In the genomic region with DNA sequence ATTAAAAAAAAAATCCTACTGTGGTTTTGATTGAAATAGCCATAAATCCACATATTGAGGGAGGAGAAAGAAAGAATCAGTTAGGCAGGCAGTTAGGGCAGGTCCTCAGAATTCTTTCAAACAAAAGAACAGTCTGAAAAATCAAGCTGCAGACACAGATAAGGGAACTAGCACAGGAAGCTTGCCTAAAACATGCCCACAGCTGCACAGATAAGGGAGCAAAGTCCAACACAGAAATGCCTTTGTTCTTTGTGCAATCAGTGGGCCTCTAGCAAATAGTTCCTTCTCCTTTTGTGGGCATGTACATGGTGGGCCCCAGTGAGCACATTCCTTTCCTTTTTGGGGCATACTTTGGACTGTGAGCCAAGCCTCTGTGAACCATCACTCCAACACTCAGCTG, we compare ENCODE assay signal across 22 cellular contexts. TPM values are rescaled to one million over a fixed set of nuclear protein-coding genes. Genes with fewer than 3 reads are reported as not detected.
A peak's percentile ranks its signal among the peaks of the same experiment; 100 is the strongest.
DNase-seq lines count a peak whose midpoint lies in the region; ATAC-seq and TF ChIP-seq lines count a peak whose summit lies in the region.
"Had no signal": no experiment of that assay in that cellular context is flagged by ENCODE, and none has a peak within 500 bp of the region (broad histone marks: within the 10 kb centered on the region; RNA-seq: fewer than 3 reads in every experiment).

No MANE protein-coding gene starts in this region.

- peak; percentile 3 for DNase-seq in activated CD8-positive, alpha-beta T cell treated with anti-CD3 and anti-CD28 coated beads for 36 hours
- no peak for DNase-seq in activated CD8-positive, alpha-beta T cell treated with anti-CD3 and anti-CD28 coated beads, Interleukin-2, amount 10 ng/mL, durations not matched to agents 7 days and 5 days
- DNase-seq in LHCN-M2 (ENCODE audit: low read depth): peak; percentile 9
- DNase-seq in dermis blood vessel endothelial cell: peak; percentile 19
- DNase-seq in stimulated activated naive CD4-positive, alpha-beta T cell treated with Interleukin-2 at 50 U/mL for 16 hours (lab: John Stamatoyannopoulos, UW): no peak
- DNase-seq in adrenal gland: no peak
- DNase-seq in CD8-positive, alpha-beta T cell: no peak
- DNase-seq: activated CD4-positive, alpha-beta T cell treated with anti-CD3 and anti-CD28 coated beads, Interleukin-2, amount 10 ng/mL, durations not matched to agents 7 days and 5 days; activated CD8-positive, alpha-beta memory T cell treated with anti-CD3 and anti-CD28 coated beads, Interleukin-2, amount 50 U/mL, for 4 hours; DND-41; H9; hypothalamus; mammary epithelial cell; NCI-H1417; NCI-H510A treated with DMSO at 0.1 percent for 48 hours; occipital lobe; SW 1271; uterus had no signal

- POLR2A ChIA-PET in activated CD8-positive, alpha-beta T cell treated with anti-CD3 and anti-CD28 coated beads for 36 hours (lab: Charles Lee): no interaction called here
- POLR2A ChIA-PET in activated CD8-positive, alpha-beta T cell treated with anti-CD3 and anti-CD28 coated beads, Interleukin-2, amount 10 ng/mL, durations not matched to agents 7 days and 5 days (lab: Charles Lee): no interaction called here
- POLR2A ChIA-PET in CD8-positive, alpha-beta T cell (lab: Charles Lee): interaction anchor here (0.6 kb wide), 1 partner anchor 33 kb away, joined by 3 read pairs; no protein-coding TSS in a partner anchor

- peak overlapping the region in 4 of 5 donors; percentile 8 to 53 (median 24) for H3K4me3 ChIP-seq in subcutaneous abdominal adipose tissue (ENCODE audit: low read depth in 1 of 5, low read length in 5 of 5)
- H3K4me3 ChIP-seq in adrenal gland: no peak overlapping the region
- H3K4me3 ChIP-seq in CD8-positive, alpha-beta T cell (ENCODE audit: low read depth, low read length): no peak overlapping the region
- H3K4me3 ChIP-seq: right atrium auricular region, uterus had no signal

- intact Hi-C loops in activated CD8-positive, alpha-beta T cell treated with anti-CD3 and anti-CD28 coated beads for 36 hours (cut with micrococcal nuclease): no loop called here
- intact Hi-C loops in adrenal gland (cut with DNase I): no loop called here
- intact Hi-C loops in CD8-positive, alpha-beta T cell (cut with DNase I, micrococcal nuclease): no loop called here

- no peak overlapping the region for H3K4me3 Mint-ChIP-seq in activated CD8-positive, alpha-beta T cell treated with anti-CD3 and anti-CD28 coated beads for 36 hours
- no peak overlapping the region for H3K4me3 Mint-ChIP-seq in activated CD8-positive, alpha-beta T cell treated with anti-CD3 and anti-CD28 coated beads, Interleukin-2, amount 10 ng/mL, durations not matched to agents 7 days and 5 days
- H3K4me3 Mint-ChIP-seq in CD8-positive, alpha-beta T cell: no peak overlapping the region
- H3K4me3 Mint-ChIP-seq: activated CD4-positive, alpha-beta T cell treated with anti-CD3 and anti-CD28 coated beads, Interleukin-2, amount 10 ng/mL, durations not matched to agents 7 days and 5 days; CD14-positive monocyte; H9 had no signal

- peaks cover 14 to 37% (median 29%) of the 10 kb centered on the region in 5 donors for H3K9me3 ChIP-seq in subcutaneous abdominal adipose tissue (ENCODE audit: control insufficient read depth in 5 of 5, low read length in 5 of 5)
- peaks cover 0 to 7% (median 0%) of the 10 kb centered on the region in 3 donors for H3K9me3 ChIP-seq in adrenal gland (replicated peaks in 1 of 3)
- peaks cover 17% of the 10 kb centered on the region for H3K9me3 ChIP-seq in CD8-positive, alpha-beta T cell (ENCODE audit: low read length)

- no peak for TF ChIP-seq CTCF in activated CD8-positive, alpha-beta T cell treated with anti-CD3 and anti-CD28 coated beads for 36 hours (IDR thresholded peaks at IDR 0.05)
- no peak for TF ChIP-seq CTCF in adrenal gland (IDR thresholded peaks at IDR 0.05)
- no peak for TF ChIP-seq CTCF in CD8-positive, alpha-beta T cell (IDR thresholded peaks at IDR 0.05)

- no peak overlapping the region for H3K27ac ChIP-seq in subcutaneous abdominal adipose tissue (ENCODE audit: low read depth, low read length)
- H3K27ac ChIP-seq in adrenal gland: no peak overlapping the region
- no peak overlapping the region for H3K27ac ChIP-seq in CD8-positive, alpha-beta T cell (ENCODE audit: low read depth, low read length)
- H3K27ac ChIP-seq: right atrium auricular region, uterus had no signal

- no peak for ATAC-seq in activated CD8-positive, alpha-beta T cell treated with anti-CD3 and anti-CD28 coated beads for 36 hours
- no peak for ATAC-seq in activated CD8-positive, alpha-beta T cell treated with anti-CD3 and anti-CD28 coated beads, Interleukin-2, amount 10 ng/mL, durations not matched to agents 7 days and 5 days
- ATAC-seq in CD8-positive, alpha-beta T cell: no peak

- H3K4me1 Mint-ChIP-seq in activated CD8-positive, alpha-beta T cell treated with anti-CD3 and anti-CD28 coated beads for 36 hours (ENCODE audit: low read depth): peaks cover 7% of the 10 kb centered on the region
- peaks cover 2% of the 10 kb centered on the region for H3K4me1 Mint-ChIP-seq in activated CD8-positive, alpha-beta T cell treated with anti-CD3 and anti-CD28 coated beads, Interleukin-2, amount 10 ng/mL, durations not matched to agents 7 days and 5 days (ENCODE audit: low read depth)
- H3K4me1 Mint-ChIP-seq in CD8-positive, alpha-beta T cell (ENCODE audit: low read depth): peaks cover 2% of the 10 kb centered on the region
- H3K4me1 Mint-ChIP-seq: CD14-positive monocyte, H9 had no signal

- no peaks in the 10 kb centered on the region for H3K36me3 Mint-ChIP-seq in activated CD8-positive, alpha-beta T cell treated with anti-CD3 and anti-CD28 coated beads for 36 hours (ENCODE audit: low read depth)
- no peaks in the 10 kb centered on the region for H3K36me3 Mint-ChIP-seq in activated CD8-positive, alpha-beta T cell treated with anti-CD3 and anti-CD28 coated beads, Interleukin-2, amount 10 ng/mL, durations not matched to agents 7 days and 5 days (ENCODE audit: low read depth)
- peaks cover 5% of the 10 kb centered on the region for H3K36me3 Mint-ChIP-seq in CD8-positive, alpha-beta T cell
- H3K36me3 Mint-ChIP-seq: CD14-positive monocyte had no signal

- H3K27me3 ChIP-seq in subcutaneous abdominal adipose tissue (ENCODE audit: control insufficient read depth in 5 of 5, insufficient read depth in 4 of 5, low read length in 5 of 5) (no peaks in the 10 kb centered on the region), adrenal gland (no peaks in the 10 kb centered on the region)
- H3K27me3 ChIP-seq in CD8-positive, alpha-beta T cell (ENCODE audit: insufficient read depth, low read length): no peaks in the 10 kb centered on the region
- H3K27me3 ChIP-seq: right atrium auricular region, uterus had no signal

- CTCF ChIA-PET in activated CD8-positive, alpha-beta T cell treated with anti-CD3 and anti-CD28 coated beads for 36 hours (lab: Charles Lee): no interaction called here
- CTCF ChIA-PET in activated CD8-positive, alpha-beta T cell treated with anti-CD3 and anti-CD28 coated beads, Interleukin-2, amount 10 ng/mL, durations not matched to agents 7 days and 5 days (lab: Charles Lee): no interaction called here
- CTCF ChIA-PET in CD8-positive, alpha-beta T cell (lab: Charles Lee): interaction anchor here (0.6 kb wide), 1 partner anchor 33 kb away, joined by 3 read pairs; no protein-coding TSS in a partner anchor

- H3K36me3 ChIP-seq in subcutaneous abdominal adipose tissue (ENCODE audit: control insufficient read depth in 5 of 5, insufficient read depth in 5 of 5, low read length in 5 of 5) (no peaks in the 10 kb centered on the region), adrenal gland (replicated peaks in 1 of 2) (no peaks in the 10 kb centered on the region)
- H3K36me3 ChIP-seq in CD8-positive, alpha-beta T cell (ENCODE audit: insufficient read depth, low read length): no peaks in the 10 kb centered on the region
- H3K36me3 ChIP-seq: right atrium auricular region, uterus had no signal

- no peak overlapping the region for H3K27ac Mint-ChIP-seq in activated CD8-positive, alpha-beta T cell treated with anti-CD3 and anti-CD28 coated beads for 36 hours
- no peak overlapping the region for H3K27ac Mint-ChIP-seq in activated CD8-positive, alpha-beta T cell treated with anti-CD3 and anti-CD28 coated beads, Interleukin-2, amount 10 ng/mL, durations not matched to agents 7 days and 5 days
- no peak overlapping the region for H3K27ac Mint-ChIP-seq in CD8-positive, alpha-beta T cell
- H3K27ac Mint-ChIP-seq: activated CD4-positive, alpha-beta T cell treated with anti-CD3 and anti-CD28 coated beads, Interleukin-2, amount 10 ng/mL, durations not matched to agents 7 days and 5 days; activated T-helper 2 cell treated with anti-CD3 and anti-CD28 coated beads, Interferon-gamma antibody, Interleukin-2, Interleukin-4, amounts not matched to agents 10 μg/mL and 5 μg/mL and 100 μg/mL, durations not matched to agents 14 hours and 24 hours and 36 hours; CD14-positive monocyte; H9 had no signal

- no peak overlapping the region for H3K9ac ChIP-seq in subcutaneous abdominal adipose tissue (ENCODE audit: low read length in 5 of 5)

- no peak for TF ChIP-seq POLR2A in adrenal gland (IDR thresholded peaks at IDR 0.05)

- peaks cover 16% of the 10 kb centered on the region for H3K9me3 Mint-ChIP-seq in activated CD8-positive, alpha-beta T cell treated with anti-CD3 and anti-CD28 coated beads for 36 hours
- H3K9me3 Mint-ChIP-seq in activated CD8-positive, alpha-beta T cell treated with anti-CD3 and anti-CD28 coated beads, Interleukin-2, amount 10 ng/mL, durations not matched to agents 7 days and 5 days (ENCODE audit: insufficient read depth): peaks cover 25% of the 10 kb centered on the region
- peaks cover 28% of the 10 kb centered on the region for H3K9me3 Mint-ChIP-seq in CD8-positive, alpha-beta T cell

- H3K27me3 Mint-ChIP-seq in activated CD8-positive, alpha-beta T cell treated with anti-CD3 and anti-CD28 coated beads for 36 hours: peaks cover 12% of the 10 kb centered on the region
- H3K27me3 Mint-ChIP-seq in activated CD8-positive, alpha-beta T cell treated with anti-CD3 and anti-CD28 coated beads, Interleukin-2, amount 10 ng/mL, durations not matched to agents 7 days and 5 days (ENCODE audit: low read depth): peaks cover 5% of the 10 kb centered on the region
- peaks cover 18% of the 10 kb centered on the region for H3K27me3 Mint-ChIP-seq in CD8-positive, alpha-beta T cell (ENCODE audit: low read depth)

- H3K4me1 ChIP-seq in subcutaneous abdominal adipose tissue (ENCODE audit: control insufficient read depth in 5 of 5, insufficient read depth in 5 of 5, low read length in 5 of 5): peaks cover 0 to under 1% (median 0%) of the 10 kb centered on the region in 5 donors
- H3K4me1 ChIP-seq in adrenal gland (replicated peaks in 1 of 2): no peaks in the 10 kb centered on the region
- H3K4me1 ChIP-seq in CD8-positive, alpha-beta T cell (ENCODE audit: insufficient read depth, low read length): no peaks in the 10 kb centered on the region
- H3K4me1 ChIP-seq: right atrium auricular region, uterus had no signal

RNA-seq across cellular contexts. Expression of a gene that starts 42.7 kb away (rescaled TPM):
- total RNA-seq in activated CD8-positive, alpha-beta T cell treated with anti-CD3 and anti-CD28 coated beads for 36 hours: 1 to 10 TPM; 7.2 to 7.3 TPM
- 10 to 100 TPM in 1 of 2 experiments, 1 to 10 TPM in 1; 8.5 to 10.5 TPM for total RNA-seq in activated CD8-positive, alpha-beta T cell treated with anti-CD3 and anti-CD28 coated beads, Interleukin-2, amount 10 ng/mL, durations not matched to agents 7 days and 5 days
- 9.6 and 12.2 TPM in 2 replicates for total RNA-seq in LHCN-M2 (2014; rRNA removed)
- 4.9 TPM for polyA plus RNA-seq in LHCN-M2 (2012)
- 14.6 and 17.3 TPM in 2 replicates for total RNA-seq in dermis blood vessel endothelial cell
- 10 to 100 TPM in 7 of 8 donors, 1 to 10 TPM in 1; 7.7 to 17.3 (median 14.1) TPM for total RNA-seq in adrenal gland
- polyA plus RNA-seq in adrenal gland: 10 to 100 TPM in 1 of 3 donors, 1 to 10 TPM in 2; 1.4 to 21.4 (median 2.7) TPM
- 1 to 10 TPM; 1.7 to 2.2 TPM for total RNA-seq in CD8-positive, alpha-beta T cell

RNA-seq across cellular contexts. Expression of a gene that starts 55.0 kb away (rescaled TPM):
- 10 to 100 TPM; 21.0 to 22.6 TPM for total RNA-seq in activated CD8-positive, alpha-beta T cell treated with anti-CD3 and anti-CD28 coated beads for 36 hours
- 10 to 100 TPM; 22.9 to 28.3 TPM for total RNA-seq in activated CD8-positive, alpha-beta T cell treated with anti-CD3 and anti-CD28 coated beads, Interleukin-2, amount 10 ng/mL, durations not matched to agents 7 days and 5 days
- 12.8 and 18.4 TPM in 2 replicates for total RNA-seq in LHCN-M2 (2014; rRNA removed)
- 9.3 TPM for polyA plus RNA-seq in LHCN-M2 (2012)
- 20.3 and 31.5 TPM in 2 replicates for total RNA-seq in dermis blood vessel endothelial cell
- total RNA-seq in adrenal gland: 10 to 100 TPM; 11.8 to 35.4 (median 30.6) TPM
- polyA plus RNA-seq in adrenal gland: 10 to 100 TPM in 1 of 3 donors, 1 to 10 TPM in 2; 6.8 to 22.3 (median 9.7) TPM
- 10 to 100 TPM; 34.0 to 35.1 TPM for total RNA-seq in CD8-positive, alpha-beta T cell

RNA-seq across cellular contexts. Expression of a gene that starts 56.0 kb away (rescaled TPM):
- 1 to 10 TPM; 1.1 TPM for total RNA-seq in activated CD8-positive, alpha-beta T cell treated with anti-CD3 and anti-CD28 coated beads for 36 hours
- under 1 TPM; 0.29 to 0.37 TPM for total RNA-seq in activated CD8-positive, alpha-beta T cell treated with anti-CD3 and anti-CD28 coated beads, Interleukin-2, amount 10 ng/mL, durations not matched to agents 7 days and 5 days
- 1.7 and 1.8 TPM in 2 replicates for total RNA-seq in LHCN-M2 (2014; rRNA removed)
- 1.9 TPM for polyA plus RNA-seq in LHCN-M2 (2012)
- total RNA-seq in dermis blood vessel endothelial cell: 6.1 and 12.3 TPM in 2 replicates
- 1 to 10 TPM; 2.2 to 5.6 (median 3.8) TPM for total RNA-seq in adrenal gland
- polyA plus RNA-seq in adrenal gland: 1 to 10 TPM in 2 of 3 donors, under 1 TPM in 1; 0.80 to 2.1 (median 1.7) TPM
- under 1 TPM; 0.36 to 0.41 TPM for total RNA-seq in CD8-positive, alpha-beta T cell

Comparison
In these comparisons a context has a peak if more than half of its experiments do, and no peak if none do; other contexts are left out.
1. DNase-seq: peak in activated CD8-positive, alpha-beta T cell treated with anti-CD3 and anti-CD28 coated beads for 36 hours (single experiment), LHCN-M2 (single experiment) and dermis blood vessel endothelial cell (single experiment); none in activated CD8-positive, alpha-beta T cell treated with anti-CD3 and anti-CD28 coated beads, Interleukin-2, amount 10 ng/mL, durations not matched to agents 7 days and 5 days (single experiment), stimulated activated naive CD4-positive, alpha-beta T cell treated with Interleukin-2 at 50 U/mL for 16 hours (single experiment), adrenal gland (0 of 7) and CD8-positive, alpha-beta T cell (0 of 7).
2. H3K4me3 ChIP-seq: peak in subcutaneous abdominal adipose tissue (4 of 5); none in adrenal gland (0 of 4) and CD8-positive, alpha-beta T cell (single experiment).